In genomic region chr17:63911657-63912100, GRCh38 we compare ENCODE assay signal across 6 cellular contexts. TPM values are rescaled to one million over a fixed set of nuclear protein-coding genes. Genes with fewer than 3 reads are reported as not detected.
DNase-seq lines count a peak whose midpoint lies in the region.

No MANE protein-coding gene starts in this region.

- no peaks in the 10 kb centered on the region for H3K4me1 ChIP-seq in mesenchymal stem cell (ENCODE audit: control insufficient read depth, insufficient read depth, low read depth, low read length)

- no peak overlapping the region for H4K8ac ChIP-seq in mesenchymal stem cell (ENCODE audit: low read length)

- H3K4ac ChIP-seq in mesenchymal stem cell (ENCODE audit: low read depth in 1 of 2, low read length in 2 of 2) = no peak overlapping the region

- WGBS in mesenchymal stem cell = 54% methylated on average over 7 of the region's 8 CpGs

- no peak overlapping the region for H3K18ac ChIP-seq in mesenchymal stem cell (ENCODE audit: low read depth in 1 of 2, low read length in 2 of 2)

- no peak overlapping the region for H4K91ac ChIP-seq in mesenchymal stem cell (ENCODE audit: low read length)

- H3K27ac ChIP-seq in mesenchymal stem cell (ENCODE audit: low read length, poor library complexity, severe bottlenecking) = no peak overlapping the region

- H2AFZ ChIP-seq in mesenchymal stem cell (ENCODE audit: low read depth, low read length) = no peak overlapping the region

- H3K79me1 ChIP-seq in mesenchymal stem cell (replicated peaks; ENCODE audit: low read length, poor library complexity, severe bottlenecking) = no peaks in the 10 kb centered on the region

- no peaks in the 10 kb centered on the region for H3K9me3 ChIP-seq in mesenchymal stem cell (ENCODE audit: control insufficient read depth, low read length)

- H3K4me2 ChIP-seq in mesenchymal stem cell (ENCODE audit: low read length, poor library complexity, severe bottlenecking) = no peak overlapping the region

- no peaks in the 10 kb centered on the region for H3K36me3 ChIP-seq in mesenchymal stem cell (ENCODE audit: control insufficient read depth in 1 of 2, insufficient read depth in 2 of 2, low read depth in 1 of 2, low read length in 2 of 2)

- no peak overlapping the region for H3K23ac ChIP-seq in mesenchymal stem cell (ENCODE audit: low read length in 2 of 2)

- no peak overlapping the region for H2BK12ac ChIP-seq in mesenchymal stem cell (ENCODE audit: low read length in 2 of 2)

- DNase-seq in COLO829 (ENCODE audit: low spot score) = peak; percentile 48
- peak; percentile 13 for DNase-seq in NCI-H748 (lab: John Stamatoyannopoulos, UW; ENCODE audit: unreplicated experiment)
- peak; percentile 63 for DNase-seq in activated naive CD4-positive, alpha-beta T cell treated with anti-CD3 and anti-CD28 coated beads, Interleukin-2, amount 50 U/mL, for 16 hours
- DNase-seq in mesenchymal stem cell = peak; percentile 28
- no peak for DNase-seq in GF-D8 (lab: John Stamatoyannopoulos, UW)
- DNase-seq in amniotic stem cell (lab: John Stamatoyannopoulos, UW) = no peak

- H3K14ac ChIP-seq in mesenchymal stem cell (ENCODE audit: low read length in 2 of 2) = no peak overlapping the region

- no peak overlapping the region for H2AK5ac ChIP-seq in mesenchymal stem cell (ENCODE audit: low read length, severe bottlenecking)

- H3K27me3 ChIP-seq in mesenchymal stem cell (ENCODE audit: control insufficient read depth in 1 of 2, insufficient read depth in 1 of 2, low read length in 2 of 2) = peaks cover 39 to 67% of the 10 kb centered on the region in 2 experiments

- no peak overlapping the region for H2BK120ac ChIP-seq in mesenchymal stem cell (ENCODE audit: low read depth, low read length)

- H3K9ac ChIP-seq in mesenchymal stem cell (ENCODE audit: low read length) = no peak overlapping the region

- no peak overlapping the region for H2BK5ac ChIP-seq in mesenchymal stem cell (ENCODE audit: low read depth, low read length, poor library complexity, severe bottlenecking)

- H3K4me3 ChIP-seq in mesenchymal stem cell (ENCODE audit: insufficient read depth in 1 of 2, low read depth in 1 of 2, low read length in 2 of 2) = no peak overlapping the region

- H2BK15ac ChIP-seq in mesenchymal stem cell (ENCODE audit: low read depth, poor library complexity, severe bottlenecking) = no peak overlapping the region

RNA-seq across cellular contexts. Expression of gene CSHL1, which starts 0.6 kb away (rescaled TPM):
- polyA plus RNA-seq in mesenchymal stem cell (2013, experiment 1 of 2) = not detected
- not detected for polyA plus RNA-seq in mesenchymal stem cell (2013, experiment 2 of 2)

RNA-seq across cellular contexts. Expression of gene GH1, which starts 7.0 kb away (rescaled TPM):
- not detected for polyA plus RNA-seq in mesenchymal stem cell (2013, experiment 1 of 2)
- not detected for polyA plus RNA-seq in mesenchymal stem cell (2013, experiment 2 of 2)

RNA-seq across cellular contexts. Expression of gene CSH1, which starts 15.3 kb away (rescaled TPM):
- polyA plus RNA-seq in mesenchymal stem cell (2013, experiment 1 of 2) = not detected
- not detected for polyA plus RNA-seq in mesenchymal stem cell (2013, experiment 2 of 2)

RNA-seq across cellular contexts. Expression of gene CD79B, which starts 20.5 kb away (rescaled TPM):
- polyA plus RNA-seq in mesenchymal stem cell (2013, experiment 1 of 2) = not detected
- polyA plus RNA-seq in mesenchymal stem cell (2013, experiment 2 of 2) = 0.07 TPM

RNA-seq across cellular contexts. Expression of gene GH2, which starts 29.9 kb away (rescaled TPM):
- polyA plus RNA-seq in mesenchymal stem cell (2013, experiment 1 of 2) = not detected
- not detected for polyA plus RNA-seq in mesenchymal stem cell (2013, experiment 2 of 2)

Comparison
In these comparisons a context has a peak if more than half of its experiments do, and no peak if none do; other contexts are left out.
1. DNase-seq: peak in COLO829 (single experiment), NCI-H748 (single experiment), activated naive CD4-positive, alpha-beta T cell treated with anti-CD3 and anti-CD28 coated beads, Interleukin-2, amount 50 U/mL, for 16 hours (single experiment) and mesenchymal stem cell (single experiment); none in GF-D8 (single experiment) and amniotic stem cell (single experiment).